ENCODE assay signal across 14 cellular contexts in the genomic region with DNA sequence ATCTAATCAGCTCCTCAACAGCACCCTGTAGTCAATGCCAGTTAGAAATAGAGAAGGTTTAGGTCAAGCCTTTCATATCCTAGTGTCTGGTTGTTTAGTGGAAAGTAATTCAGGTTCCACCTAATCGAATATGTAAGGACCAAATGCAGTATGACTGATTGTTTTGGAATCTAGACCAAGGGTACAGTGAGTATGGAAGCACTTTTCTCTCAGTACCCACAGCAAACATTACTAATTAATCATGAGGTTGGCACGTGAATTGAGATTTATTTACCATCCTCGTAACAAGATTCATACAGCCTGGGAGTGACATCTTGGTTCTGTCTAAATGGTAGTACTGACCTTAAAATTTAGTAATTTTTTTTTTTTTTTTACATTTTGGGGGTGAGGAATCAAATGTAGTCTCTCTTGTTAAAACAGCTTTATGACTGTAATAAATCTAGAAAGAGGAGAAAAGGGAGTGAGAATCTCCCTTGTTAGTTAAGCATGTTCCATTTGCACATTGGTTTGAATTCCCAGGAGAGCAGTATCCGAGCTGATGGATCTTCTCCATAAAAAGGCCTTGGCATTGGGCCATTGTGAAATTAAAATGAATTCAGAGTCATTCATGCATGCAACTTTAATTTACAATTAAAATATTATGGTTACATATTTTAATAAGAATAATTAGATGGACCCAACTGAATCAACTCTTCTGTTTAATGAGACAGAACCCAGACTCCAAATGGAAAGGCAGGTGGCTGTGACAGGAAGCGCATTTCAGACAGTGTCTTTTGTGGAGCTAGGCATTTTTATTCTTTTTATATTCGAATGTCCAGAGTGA. TPM values are rescaled to one million over a fixed set of nuclear protein-coding genes. Genes with fewer than 3 reads are reported as not detected.
DNase-seq lines count a peak whose midpoint lies in the region; ATAC-seq and TF ChIP-seq lines count a peak whose summit lies in the region.
"Had no signal": no experiment of that assay in that cellular context is flagged by ENCODE, and none has a peak within 500 bp of the region (broad histone marks: within the 10 kb centered on the region; RNA-seq: fewer than 3 reads in every experiment).

No MANE protein-coding gene starts in this region.

- no peak overlapping the region for H3K23ac ChIP-seq in mesendoderm (ENCODE audit: low read length)

- no peak overlapping the region for H3K4ac ChIP-seq in mesendoderm (ENCODE audit: low read depth, low read length)

- no peak overlapping the region for H4K8ac ChIP-seq in mesendoderm (ENCODE audit: low read depth, low read length)

- no peak overlapping the region for H4K5ac ChIP-seq in mesendoderm (ENCODE audit: low read length)

- no peak overlapping the region for H3K4me3 Mint-ChIP-seq in MCF 10A (ENCODE audit: unreplicated experiment)
- no peak overlapping the region for H3K4me3 Mint-ChIP-seq in naive thymus-derived CD4-positive, alpha-beta T cell

- H3K9me3 Mint-ChIP-seq in MCF 10A (ENCODE audit: unreplicated experiment) = no peaks in the 10 kb centered on the region
- no peaks in the 10 kb centered on the region for H3K9me3 Mint-ChIP-seq in naive thymus-derived CD4-positive, alpha-beta T cell

- H3K4me2 ChIP-seq in mammary epithelial cell (ENCODE audit: insufficient read depth, low read depth, low read length) (no peak overlapping the region), mesendoderm (ENCODE audit: low read length) (no peak overlapping the region)

- no peak overlapping the region for H2BK15ac ChIP-seq in mesendoderm (replicated peaks; ENCODE audit: low read depth)

- no peaks in the 10 kb centered on the region for H3K36me3 Mint-ChIP-seq in MCF 10A (ENCODE audit: insufficient read depth, unreplicated experiment)
- peaks cover 13 to 33% (median 22%) of the 10 kb centered on the region in 5 donors for H3K36me3 Mint-ChIP-seq in naive thymus-derived CD4-positive, alpha-beta T cell

- no peak for TF ChIP-seq POLR2A in thyroid gland (IDR thresholded peaks at IDR 0.05)

- no peak overlapping the region for H3K4me3 ChIP-seq in mammary epithelial cell (replicated peaks in 1 of 3; ENCODE audit: insufficient read depth in 1 of 3, low read depth in 2 of 3, low read length in 3 of 3)
- H3K4me3 ChIP-seq in naive thymus-derived CD4-positive, alpha-beta T cell (ENCODE audit: low read length) = no peak overlapping the region
- H3K4me3 ChIP-seq in thyroid gland (replicated peaks in 1 of 3) = no peak overlapping the region
- no peak overlapping the region for H3K4me3 ChIP-seq in mesendoderm (ENCODE audit: low read length)
- H3K4me3 ChIP-seq: transverse colon had no signal

- H3K4me1 ChIP-seq in mammary epithelial cell (ENCODE audit: insufficient read depth, low read length) (peaks cover 7% of the 10 kb centered on the region), thyroid gland (peaks cover 0 to 4% of the 10 kb centered on the region in 2 donors), mesendoderm (ENCODE audit: control insufficient read depth, low read depth, low read length) (no peaks in the 10 kb centered on the region)
- H3K4me1 ChIP-seq in naive thymus-derived CD4-positive, alpha-beta T cell (ENCODE audit: control insufficient read depth in 2 of 2, insufficient read depth in 2 of 2, low read length in 2 of 2) = no peaks in the 10 kb centered on the region

- H3K27ac ChIP-seq in mammary epithelial cell (ENCODE audit: insufficient read depth, low read depth, low read length) (no peak overlapping the region), epithelial cell of prostate (no peak overlapping the region), thyroid gland (no peak overlapping the region), mesendoderm (ENCODE audit: low read depth, low read length) (no peak overlapping the region)
- H3K27ac ChIP-seq in naive thymus-derived CD4-positive, alpha-beta T cell (ENCODE audit: low read depth, low read length) = no peak overlapping the region

- peak; percentile 22 for DNase-seq in mammary epithelial cell
- no peak for DNase-seq in MCF 10A (ENCODE audit: unreplicated experiment)
- peak; percentile 61 for DNase-seq in NCI-H446 treated with DMSO at 0.1 percent for 48 hours (lab: John Stamatoyannopoulos, UW)
- peak; percentile 27 for DNase-seq in epithelial cell of prostate (ENCODE audit: low read depth, low spot score)
- no peak for DNase-seq in naive thymus-derived CD4-positive, alpha-beta T cell
- DNase-seq in thyroid gland = no peak
- DNase-seq in RKO (ENCODE audit: low spot score) = no peak
- DNase-seq in mesendoderm = no peak
- DNase-seq: activated CD4-positive, alpha-beta T cell treated with anti-CD3 and anti-CD28 coated beads, Interleukin-2, amount 50 U/mL, for 48 hours; activated naive CD4-positive, alpha-beta T cell; erythroblast; T-helper 9 cell had no signal

- H3K56ac ChIP-seq in mesendoderm (ENCODE audit: low read length) = no peak overlapping the region

- no peak for TF ChIP-seq CTCF in mammary epithelial cell (conservative IDR thresholded peaks at IDR 0.05 in 1 of 2, IDR thresholded peaks at IDR 0.05 in 1 of 2; ENCODE audit: extremely low read depth in 1 of 2, insufficient read depth in 1 of 2, low read depth in 1 of 2, low read length in 2 of 2)
- no peak for TF ChIP-seq CTCF in MCF 10A (IDR thresholded peaks at IDR 0.05; ENCODE audit: unreplicated experiment)
- no peak for TF ChIP-seq CTCF in thyroid gland (IDR thresholded peaks at IDR 0.05)

- CTCF ChIA-PET in mammary epithelial cell (lab: Charles Lee; ENCODE audit: low non-redundant PET) = no interaction called here
- CTCF ChIA-PET in MCF 10A (lab: Yijun Ruan, JAX) = interaction anchor here (0.6 to 1.9 kb wide), 7 partner anchors 16 to 457 kb away, joined by 3 to 10 read pairs (median 3); no protein-coding TSS in a partner anchor
- CTCF ChIA-PET in naive thymus-derived CD4-positive, alpha-beta T cell (lab: Charles Lee) = interaction anchor here (0.6 to 0.9 kb wide), 2 partner anchors 47 to 259 kb away, joined by 3 to 4 read pairs; no protein-coding TSS in a partner anchor

- dilution Hi-C loops in mammary epithelial cell (cut with HindIII; ENCODE audit: low sequenced_read_pairs) = loop anchor here (10.0 kb wide), 1 partner anchor 46 kb away; no protein-coding TSS in a partner anchor

- intact Hi-C loops in mammary epithelial cell (cut with micrococcal nuclease) = no loop called here
- intact Hi-C loops in MCF 10A (cut with micrococcal nuclease) = loop anchor here (5.0 kb wide), 1 partner anchor 147 kb away; the partner anchor contains the start of genes CBX3 and HNRNPA2B1
- intact Hi-C loops in naive thymus-derived CD4-positive, alpha-beta T cell (cut with micrococcal nuclease) = no loop called here
- intact Hi-C loops in thyroid gland (cut with DNase I) = no loop called here

- no peak overlapping the region for H2BK120ac ChIP-seq in mesendoderm (ENCODE audit: low read depth, low read length)

- H3K4me1 Mint-ChIP-seq in MCF 10A (ENCODE audit: insufficient read depth, unreplicated experiment) = peaks cover 20% of the 10 kb centered on the region
- peaks cover 0 to 10% (median 0%) of the 10 kb centered on the region in 7 donors for H3K4me1 Mint-ChIP-seq in naive thymus-derived CD4-positive, alpha-beta T cell

- H3K27me3 Mint-ChIP-seq in MCF 10A (ENCODE audit: insufficient read depth, unreplicated experiment) = no peaks in the 10 kb centered on the region
- no peaks in the 10 kb centered on the region for H3K27me3 Mint-ChIP-seq in naive thymus-derived CD4-positive, alpha-beta T cell

- H2AFZ ChIP-seq in mammary epithelial cell (ENCODE audit: low read depth, low read length) = no peak overlapping the region

- H3K36me3 ChIP-seq in mammary epithelial cell (ENCODE audit: insufficient read depth, low read length) (no peaks in the 10 kb centered on the region), thyroid gland (no peaks in the 10 kb centered on the region), mesendoderm (ENCODE audit: control insufficient read depth, insufficient read depth, low read length) (no peaks in the 10 kb centered on the region)
- H3K36me3 ChIP-seq in naive thymus-derived CD4-positive, alpha-beta T cell (ENCODE audit: control insufficient read depth in 2 of 3, insufficient read depth in 3 of 3, low read length in 3 of 3) = peaks cover 0 to 18% (median 0%) of the 10 kb centered on the region in 3 experiments
- H3K36me3 ChIP-seq: transverse colon had no signal

- no peak overlapping the region for H2BK5ac ChIP-seq in mesendoderm (ENCODE audit: low read length)

- no peaks in the 10 kb centered on the region for H4K20me1 ChIP-seq in mammary epithelial cell (ENCODE audit: insufficient read depth, low read length)

- in situ Hi-C loops in mammary epithelial cell (cut with MboI; ENCODE audit: low sequenced_read_pairs in 2 of 2) = no loop called here

- H3K27me3 ChIP-seq in mammary epithelial cell (ENCODE audit: insufficient read depth, low read length) (no peaks in the 10 kb centered on the region), thyroid gland (no peaks in the 10 kb centered on the region), mesendoderm (ENCODE audit: insufficient read depth, low read length, poor library complexity) (no peaks in the 10 kb centered on the region)
- no peaks in the 10 kb centered on the region for H3K27me3 ChIP-seq in naive thymus-derived CD4-positive, alpha-beta T cell (ENCODE audit: control insufficient read depth in 2 of 2, insufficient read depth in 2 of 2, low read length in 2 of 2)
- H3K27me3 ChIP-seq: transverse colon had no signal

- no peaks in the 10 kb centered on the region for H3K79me1 ChIP-seq in mesendoderm (ENCODE audit: low read length)

- no TSS peak for BruUV-seq in mammary epithelial cell (replicated peaks; lab: Mats Ljungman, UMichigan)
- BruUV-seq in MCF 10A (replicated peaks; lab: Mats Ljungman, UMichigan) = no TSS peak

- no peak overlapping the region for H3K27ac Mint-ChIP-seq in MCF 10A (ENCODE audit: low read depth, unreplicated experiment)
- H3K27ac Mint-ChIP-seq in naive thymus-derived CD4-positive, alpha-beta T cell = no peak overlapping the region

- no peak for ATAC-seq in naive thymus-derived CD4-positive, alpha-beta T cell

- H2AK5ac ChIP-seq in mesendoderm (ENCODE audit: low read length) = no peak overlapping the region

- POLR2A ChIA-PET in MCF 10A (lab: Yijun Ruan, JAX) = interaction anchor here (0.6 to 0.7 kb wide), 3 partner anchors 84 to 158 kb away, joined by 3 read pairs; partner anchors contain the start of gene CBX3
- POLR2A ChIA-PET in naive thymus-derived CD4-positive, alpha-beta T cell (lab: Charles Lee) = no interaction called here

- H3K9ac ChIP-seq in mammary epithelial cell (ENCODE audit: insufficient read depth, low read length) (no peak overlapping the region), mesendoderm (ENCODE audit: low read length) (no peak overlapping the region)

- H3K9me3 ChIP-seq in mammary epithelial cell (replicated peaks; ENCODE audit: insufficient read depth, low read length) (no peaks in the 10 kb centered on the region), thyroid gland (no peaks in the 10 kb centered on the region)
- H3K9me3 ChIP-seq in naive thymus-derived CD4-positive, alpha-beta T cell (ENCODE audit: control insufficient read depth in 2 of 3, low read length in 3 of 3) = no peaks in the 10 kb centered on the region
- H3K9me3 ChIP-seq: transverse colon had no signal

- no peak overlapping the region for H3K18ac ChIP-seq in mesendoderm (ENCODE audit: low read length)

- no peaks in the 10 kb centered on the region for H3K79me2 ChIP-seq in mammary epithelial cell (ENCODE audit: insufficient read depth, low read length)
- H3K79me2 ChIP-seq in mesendoderm (ENCODE audit: control insufficient read depth, insufficient read depth, low read length) = no peaks in the 10 kb centered on the region

- WGBS in mammary epithelial cell (ENCODE audit: low coverage, missing lambda C conversion rate) = 83% methylated on average over 5 of the region's 6 CpGs
- WGBS in thyroid gland, 2 donors = 86 to 89% methylated on average over 6 of the region's 6 CpGs
- no CpG with 5 or more reads among the region's 6 CpGs for WGBS in mesendoderm (ENCODE audit: extremely low coverage, insufficient coverage, low lambda C conversion rate)

RNA-seq across cellular contexts. Expression of gene SNX10, which starts 57.5 kb away (rescaled TPM):
- 10 to 100 TPM in 1 of 2 donors, 1 to 10 TPM in 1; 6.0 to 13.0 TPM for total RNA-seq in mammary epithelial cell
- 11.4 TPM for polyA plus RNA-seq in mammary epithelial cell
- polyA minus RNA-seq in mammary epithelial cell = 4.5 TPM
- total RNA-seq in MCF 10A (2022) = 7.1 and 8.0 TPM in 2 replicates
- total RNA-seq in naive thymus-derived CD4-positive, alpha-beta T cell = 10 to 100 TPM in 2 of 5 experiments, 1 to 10 TPM in 3; 5.0 to 37.0 (median 6.3) TPM
- polyA plus RNA-seq in naive thymus-derived CD4-positive, alpha-beta T cell = 10 to 100 TPM in 1 of 2 donors, 1 to 10 TPM in 1; 7.2 to 11.3 TPM
- 1 to 10 TPM; 1.8 to 5.0 (median 2.7) TPM for total RNA-seq in thyroid gland
- polyA plus RNA-seq in mesendoderm (2013, experiment 1 of 2) = 7.2 TPM
- 8.3 TPM for polyA plus RNA-seq in mesendoderm (2013, experiment 2 of 2)
- total RNA-seq: osteocyte had no signal

Comparison
In these comparisons a context has a peak if more than half of its experiments do, and no peak if none do; other contexts are left out.
1. DNase-seq: peak in mammary epithelial cell (single experiment), NCI-H446 treated with DMSO at 0.1 percent for 48 hours (single experiment) and epithelial cell of prostate (single experiment); none in MCF 10A (single experiment), naive thymus-derived CD4-positive, alpha-beta T cell (0 of 9), thyroid gland (0 of 2), RKO (single experiment) and mesendoderm (single experiment).